In genomic region chr10:63266337-63267327, GRCh38 we compare ENCODE assay signal across 7 cellular contexts.
DNase-seq lines count a peak whose midpoint lies in the region; ATAC-seq, FAIRE-seq and TF ChIP-seq lines count a peak whose summit lies in the region.

No MANE protein-coding gene starts in this region.

- H2AFZ ChIP-seq in PC-3 (ENCODE audit: low read length) (no peak overlapping the region), parathyroid adenoma (no peak overlapping the region)

- intact Hi-C loops in PC-3 (cut with micrococcal nuclease), result loop anchor here (2.0 to 10.0 kb wide), 3 partner anchors 321 to 1002 kb away; partner anchors contain the start of gene RTKN2

- peak overlapping the region; percentile 80 for H3K4me2 ChIP-seq in PC-3 (ENCODE audit: low read length)
- H3K4me2 ChIP-seq in parathyroid adenoma (ENCODE audit: low read length), result peak overlapping the region; percentile 98

- CTCF ChIA-PET in PC-3 (lab: Charles Lee), result interaction anchor here (3.6 kb wide), 1 partner anchor 363 kb away, joined by 14 read pairs; no protein-coding TSS in a partner anchor

- H3K9ac ChIP-seq in PC-3 (ENCODE audit: low read length), result peak overlapping the region; percentile 73
- no peak overlapping the region for H3K9ac ChIP-seq in parathyroid adenoma

- H3K27ac ChIP-seq in PC-3 (ENCODE audit: low read length) (peak overlapping the region; percentile 76), parathyroid adenoma (peak overlapping the region; percentile 91)

- no TSS peak for BruUV-seq in PC-3 (replicated peaks; lab: Mats Ljungman, UMichigan)

- H3K4me1 ChIP-seq in PC-3 (ENCODE audit: insufficient read depth, low read length) (peaks cover 38% of the 10 kb centered on the region), parathyroid adenoma (peaks cover 2% of the 10 kb centered on the region)

- peak overlapping the region; percentile 69 for H3K4me3 ChIP-seq in PC-3 (ENCODE audit: low read length)
- peak overlapping the region; percentile 71 for H3K4me3 ChIP-seq in epithelial cell of esophagus (ENCODE audit: low read length)
- peak overlapping the region; percentile 61 for H3K4me3 ChIP-seq in parathyroid adenoma (ENCODE audit: low read depth, low read length)

- FAIRE-seq in GM12892 (lab: Jason Lieb, UNC), result peak; percentile 78

- H3K79me2 ChIP-seq in PC-3 (ENCODE audit: low read length) (peaks cover 93% of the 10 kb centered on the region), parathyroid adenoma (peaks cover 16% of the 10 kb centered on the region)

- H3K9me2 ChIP-seq in PC-3 (replicated peaks; ENCODE audit: low read length), result no peaks in the 10 kb centered on the region

- H3K36me3 ChIP-seq in PC-3 (ENCODE audit: low read depth, low read length), result peaks cover 4% of the 10 kb centered on the region; the same call in 1 of the 2 replicates
- no peaks in the 10 kb centered on the region for H3K36me3 ChIP-seq in parathyroid adenoma (ENCODE audit: control insufficient read depth, insufficient read depth, low read length)

- H4K20me1 ChIP-seq in PC-3 (ENCODE audit: low read length), result peaks cover 48% of the 10 kb centered on the region

- no peaks in the 10 kb centered on the region for H3K9me3 ChIP-seq in PC-3 (ENCODE audit: low read length)
- no peaks in the 10 kb centered on the region for H3K9me3 ChIP-seq in parathyroid adenoma (ENCODE audit: control insufficient read depth, low read length)

- TF ChIP-seq CTCF in PC-3 (conservative IDR thresholded peaks at IDR 0.05; ENCODE audit: low read depth, low read length), result no peak
- TF ChIP-seq CTCF in epithelial cell of esophagus (IDR thresholded peaks at IDR 0.05; ENCODE audit: insufficient read depth, low read depth, low read length, missing control alignments), result no peak
- TF ChIP-seq CTCF in parathyroid adenoma (IDR thresholded peaks at IDR 0.05), result no peak

- no peak for TF ChIP-seq POLR2A in GM12892 (IDR thresholded peaks at IDR 0.05; ENCODE audit: low read depth, low read length)

- POLR2A ChIA-PET in PC-3 (lab: Charles Lee; ENCODE audit: unreplicated experiment), result interaction anchor here (0.6 to 2.6 kb wide), 5 partner anchors 66 to 287 kb away, joined by 3 to 14 read pairs (median 5); no protein-coding TSS in a partner anchor

- peaks cover 42% of the 10 kb centered on the region for H3F3A ChIP-seq in PC-3 (ENCODE audit: low read length, unreplicated experiment)

- ATAC-seq in PC-3 (no peak), HG03025 (IDR thresholded peaks at IDR 0.05; ENCODE audit: low FRiP score, unreplicated experiment) (no peak)

- DNase-seq in GM12892 (ENCODE audit: insufficient read length) (no peak), PC-3 (peak; percentile 53), epithelial cell of esophagus (ENCODE audit: low read depth) (no peak), A172 (ENCODE audit: low spot score) (no peak), islet precursor cell (no peak)

- H3K27me3 ChIP-seq in PC-3 (ENCODE audit: low read length) (no peaks in the 10 kb centered on the region), parathyroid adenoma (ENCODE audit: control insufficient read depth, insufficient read depth, low read length) (no peaks in the 10 kb centered on the region)
